ENCODE assay signal across 19 cellular contexts in the genomic region with DNA sequence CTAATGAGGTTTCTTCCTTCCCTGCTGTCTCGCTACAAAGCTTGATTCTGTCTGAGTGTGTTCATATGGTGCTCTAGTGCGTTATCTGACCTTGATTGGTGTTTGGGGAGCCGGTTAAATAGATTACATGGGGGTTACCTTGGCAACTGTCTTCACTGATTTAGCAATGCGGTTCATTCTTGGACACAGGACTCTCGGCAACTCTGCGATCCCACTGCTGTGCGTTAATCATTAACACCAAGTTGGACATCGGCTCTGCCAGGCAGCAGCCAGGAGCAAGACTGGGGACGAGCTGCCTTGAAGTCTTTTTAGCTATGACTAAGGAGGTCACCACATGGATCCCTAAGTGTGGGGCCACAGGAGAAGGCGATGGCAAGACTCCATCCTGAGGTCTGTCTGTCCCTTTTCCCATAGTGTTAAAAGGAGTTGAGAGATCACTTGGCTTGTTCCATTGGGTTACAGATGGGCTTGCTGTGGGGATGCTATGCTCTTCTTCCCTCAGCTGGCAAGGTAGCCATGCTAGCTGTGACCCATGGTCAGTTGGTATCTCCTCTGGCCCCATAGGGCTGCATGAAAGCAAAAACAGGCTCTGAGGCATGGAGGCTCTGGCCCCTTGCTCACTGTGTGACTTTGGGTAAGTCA.
DNase-seq lines count a peak whose midpoint lies in the region; ATAC-seq and TF ChIP-seq lines count a peak whose summit lies in the region.
"Had no signal": no experiment of that assay in that cellular context is flagged by ENCODE, and none has a peak within 500 bp of the region (broad histone marks: within the 10 kb centered on the region; RNA-seq: fewer than 3 reads in every experiment).

No MANE protein-coding gene starts in this region.

- CTCF ChIA-PET in activated CD8-positive, alpha-beta memory T cell treated with anti-CD3 and anti-CD28 coated beads, Interleukin-2, amount 10 ng/mL, durations not matched to agents 7 days and 5 days (lab: Charles Lee), result no interaction called here

- H3K36me3 ChIP-seq in mesendoderm (ENCODE audit: control insufficient read depth, insufficient read depth, low read length), result no peaks in the 10 kb centered on the region

- TF ChIP-seq CTCF in fibroblast of mammary gland (conservative IDR thresholded peaks at IDR 0.05; ENCODE audit: control insufficient read depth, insufficient read depth, low read depth, low read length) (no peak), endothelial cell (IDR thresholded peaks at IDR 0.05; ENCODE audit: unreplicated experiment) (no peak)

- no peak overlapping the region for H3K4ac ChIP-seq in mesendoderm (ENCODE audit: low read depth, low read length)

- H3K36me3 Mint-ChIP-seq in activated CD8-positive, alpha-beta memory T cell treated with anti-CD3 and anti-CD28 coated beads, Interleukin-2, amount 10 ng/mL, durations not matched to agents 7 days and 5 days, result no peaks in the 10 kb centered on the region
- no peaks in the 10 kb centered on the region for H3K36me3 Mint-ChIP-seq in endothelial cell (ENCODE audit: low read depth, unreplicated experiment)
- H3K36me3 Mint-ChIP-seq in activated naive CD4-positive, alpha-beta T cell treated with anti-CD3 and anti-CD28 coated beads, Interleukin-2, amount 50 U/mL, for 72 hours, result no peaks in the 10 kb centered on the region
- H3K36me3 Mint-ChIP-seq: activated naive CD8-positive, alpha-beta T cell; natural killer cell treated with Interleukin-12 subunit alpha and Interleukin-12 subunit beta and Interleukin-15 and Interleukin-18, amount 100 ng/mL, for 72 hours had no signal

- H2BK15ac ChIP-seq in mesendoderm (replicated peaks; ENCODE audit: low read depth), result no peak overlapping the region

- H3K27ac Mint-ChIP-seq in activated CD8-positive, alpha-beta memory T cell treated with anti-CD3 and anti-CD28 coated beads, Interleukin-2, amount 10 ng/mL, durations not matched to agents 7 days and 5 days, result no peak overlapping the region
- no peak overlapping the region for H3K27ac Mint-ChIP-seq in endothelial cell (ENCODE audit: unreplicated experiment)
- H3K27ac Mint-ChIP-seq in activated naive CD4-positive, alpha-beta T cell treated with anti-CD3 and anti-CD28 coated beads, Interleukin-2, amount 50 U/mL, for 72 hours, result no peak overlapping the region
- H3K27ac Mint-ChIP-seq: activated CD4-positive, alpha-beta T cell treated with anti-CD3 and anti-CD28 coated beads for 36 hours; activated naive CD8-positive, alpha-beta T cell; natural killer cell treated with Interleukin-12 subunit alpha and Interleukin-12 subunit beta and Interleukin-15 and Interleukin-18, amount 100 ng/mL, for 72 hours had no signal

- ATAC-seq in activated CD8-positive, alpha-beta memory T cell treated with anti-CD3 and anti-CD28 coated beads, Interleukin-2, amount 10 ng/mL, durations not matched to agents 7 days and 5 days, result no peak
- ATAC-seq in activated naive CD4-positive, alpha-beta T cell treated with anti-CD3 and anti-CD28 coated beads, Interleukin-2, amount 50 U/mL, for 72 hours, result no peak
- no peak for ATAC-seq in HG02938 (IDR thresholded peaks at IDR 0.05; ENCODE audit: unreplicated experiment)
- ATAC-seq: activated CD4-positive, alpha-beta T cell treated with anti-CD3 and anti-CD28 coated beads for 36 hours; Right ventricle myocardium inferior had no signal

- H2BK5ac ChIP-seq in mesendoderm (ENCODE audit: low read length), result no peak overlapping the region

- H4K8ac ChIP-seq in mesendoderm (ENCODE audit: low read depth, low read length), result no peak overlapping the region

- H3K4me3 ChIP-seq in fibroblast of mammary gland (ENCODE audit: control insufficient read depth, low read depth, low read length) (no peak overlapping the region), mesendoderm (ENCODE audit: low read length) (no peak overlapping the region)
- H3K4me3 ChIP-seq: lung had no signal

- H3K18ac ChIP-seq in mesendoderm (ENCODE audit: low read length), result no peak overlapping the region

- no peak overlapping the region for H3K56ac ChIP-seq in mesendoderm (ENCODE audit: low read length)

- no peaks in the 10 kb centered on the region for H3K4me1 Mint-ChIP-seq in activated CD8-positive, alpha-beta memory T cell treated with anti-CD3 and anti-CD28 coated beads, Interleukin-2, amount 10 ng/mL, durations not matched to agents 7 days and 5 days
- no peaks in the 10 kb centered on the region for H3K4me1 Mint-ChIP-seq in endothelial cell (ENCODE audit: unreplicated experiment)
- H3K4me1 Mint-ChIP-seq: activated CD4-positive, alpha-beta T cell treated with anti-CD3 and anti-CD28 coated beads for 36 hours had no signal

- H2BK120ac ChIP-seq in mesendoderm (ENCODE audit: low read depth, low read length), result no peak overlapping the region

- no peaks in the 10 kb centered on the region for H3K4me1 ChIP-seq in mesendoderm (ENCODE audit: control insufficient read depth, low read depth, low read length)

- peak; percentile 9 for DNase-seq in activated CD8-positive, alpha-beta memory T cell treated with anti-CD3 and anti-CD28 coated beads for 24 hours
- no peak for DNase-seq in activated CD8-positive, alpha-beta memory T cell treated with anti-CD3 and anti-CD28 coated beads, Interleukin-2, amount 10 ng/mL, durations not matched to agents 7 days and 5 days
- DNase-seq in fibroblast of mammary gland (ENCODE audit: low read depth), result peak; percentile 9
- DNase-seq in mesendoderm, result peak; percentile 34
- DNase-seq in NCI-H345 (lab: John Stamatoyannopoulos, UW), result no peak
- DNase-seq in endothelial cell (ENCODE audit: low spot score), result no peak
- DNase-seq in activated naive CD4-positive, alpha-beta T cell treated with anti-CD3 and anti-CD28 coated beads, Interleukin-2, amount 50 U/mL, for 72 hours (ENCODE audit: low spot score in 2 of 2), result no peak
- DNase-seq: activated CD4-positive, alpha-beta T cell treated with anti-CD3 and anti-CD28 coated beads for 36 hours; effector CD8-positive, alpha-beta T cell; H7; MV-4-11; NK-92 treated with Interleukin-12 subunit alpha and Interleukin-12 subunit beta, amount 100 ng/mL, for 24 hours; stimulated activated CD4-positive, alpha-beta T cell treated with anti-CD3 and anti-CD28 coated beads, Interleukin-4, amount 100 ng/mL, for 1 hour; stimulated activated CD8-positive, alpha-beta memory T cell treated with anti-CD3 and anti-CD28 coated beads, Interleukin-4, amount 100 ng/mL, for 48 hours had no signal

- H3K4me3 Mint-ChIP-seq in activated CD8-positive, alpha-beta memory T cell treated with anti-CD3 and anti-CD28 coated beads, Interleukin-2, amount 10 ng/mL, durations not matched to agents 7 days and 5 days, result no peak overlapping the region
- no peak overlapping the region for H3K4me3 Mint-ChIP-seq in endothelial cell (ENCODE audit: unreplicated experiment)
- H3K4me3 Mint-ChIP-seq: activated CD4-positive, alpha-beta T cell treated with anti-CD3 and anti-CD28 coated beads for 36 hours; activated naive CD8-positive, alpha-beta T cell; natural killer cell treated with Interleukin-12 subunit alpha and Interleukin-12 subunit beta and Interleukin-15 and Interleukin-18, amount 100 ng/mL, for 72 hours had no signal

- no peak overlapping the region for H2AK5ac ChIP-seq in mesendoderm (ENCODE audit: low read length)

- H3K79me1 ChIP-seq in mesendoderm (ENCODE audit: low read length), result no peaks in the 10 kb centered on the region

- WGBS in mesendoderm (ENCODE audit: extremely low coverage, insufficient coverage, low lambda C conversion rate), result no CpG with 5 or more reads among the region's 10 CpGs

- no peak overlapping the region for H3K23ac ChIP-seq in mesendoderm (ENCODE audit: low read length)

- H3K4me2 ChIP-seq in mesendoderm (ENCODE audit: low read length), result no peak overlapping the region

- no peaks in the 10 kb centered on the region for H3K9me3 Mint-ChIP-seq in activated CD8-positive, alpha-beta memory T cell treated with anti-CD3 and anti-CD28 coated beads, Interleukin-2, amount 10 ng/mL, durations not matched to agents 7 days and 5 days (ENCODE audit: low read depth)
- H3K9me3 Mint-ChIP-seq in endothelial cell (ENCODE audit: unreplicated experiment), result no peaks in the 10 kb centered on the region
- H3K9me3 Mint-ChIP-seq in activated naive CD4-positive, alpha-beta T cell treated with anti-CD3 and anti-CD28 coated beads, Interleukin-2, amount 50 U/mL, for 72 hours, result no peaks in the 10 kb centered on the region
- H3K9me3 Mint-ChIP-seq: natural killer cell treated with Interleukin-12 subunit alpha and Interleukin-12 subunit beta and Interleukin-15 and Interleukin-18, amount 100 ng/mL, for 72 hours had no signal

- H3K27me3 ChIP-seq in mesendoderm (ENCODE audit: insufficient read depth, low read length, poor library complexity), result no peaks in the 10 kb centered on the region

- no peaks in the 10 kb centered on the region for H3K27me3 Mint-ChIP-seq in activated CD8-positive, alpha-beta memory T cell treated with anti-CD3 and anti-CD28 coated beads, Interleukin-2, amount 10 ng/mL, durations not matched to agents 7 days and 5 days
- peaks cover 3% of the 10 kb centered on the region for H3K27me3 Mint-ChIP-seq in endothelial cell (ENCODE audit: unreplicated experiment)
- H3K27me3 Mint-ChIP-seq: activated CD4-positive, alpha-beta T cell treated with anti-CD3 and anti-CD28 coated beads for 36 hours; activated naive CD8-positive, alpha-beta T cell had no signal

- H3K9ac ChIP-seq in mesendoderm (ENCODE audit: low read length), result no peak overlapping the region

- no peaks in the 10 kb centered on the region for H3K79me2 ChIP-seq in mesendoderm (ENCODE audit: control insufficient read depth, insufficient read depth, low read length)

- H4K5ac ChIP-seq in mesendoderm (ENCODE audit: low read length), result no peak overlapping the region

- H3K27ac ChIP-seq in mesendoderm (ENCODE audit: low read depth, low read length), result no peak overlapping the region

Comparison
In these comparisons a context has a peak if more than half of its experiments do, and no peak if none do; other contexts are left out.
1. DNase-seq: peak in activated CD8-positive, alpha-beta memory T cell treated with anti-CD3 and anti-CD28 coated beads for 24 hours (single experiment), fibroblast of mammary gland (single experiment) and mesendoderm (single experiment); none in activated CD8-positive, alpha-beta memory T cell treated with anti-CD3 and anti-CD28 coated beads, Interleukin-2, amount 10 ng/mL, durations not matched to agents 7 days and 5 days (single experiment), NCI-H345 (single experiment), endothelial cell (single experiment) and activated naive CD4-positive, alpha-beta T cell treated with anti-CD3 and anti-CD28 coated beads, Interleukin-2, amount 50 U/mL, for 72 hours (0 of 2).